Comparison of ENCODE assay signal across 1 cellular context in the genomic region with DNA sequence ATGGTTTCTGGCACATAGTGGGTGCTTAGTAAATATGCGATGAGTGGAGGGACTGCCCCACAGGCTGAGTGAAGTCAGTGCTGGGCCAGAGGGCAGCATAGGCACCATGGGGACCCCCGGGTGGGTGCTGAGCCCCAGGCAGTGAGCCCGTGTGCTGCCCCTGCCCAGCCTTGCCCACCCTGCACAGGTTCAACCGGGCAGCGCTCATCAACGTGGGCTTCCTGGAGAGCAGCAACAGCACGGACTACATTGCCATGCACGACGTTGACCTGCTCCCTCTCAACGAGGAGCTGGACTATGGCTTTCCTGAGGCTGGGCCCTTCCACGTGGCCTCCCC.
TF ChIP-seq lines count a peak whose summit lies in the region.

No MANE protein-coding gene starts in this region.

TF ChIP-seq in HepG2, 621 proteins besides CTCF, POLR2A, EP300 and RAD21:
- TF ChIP-seq, protein P1, sequence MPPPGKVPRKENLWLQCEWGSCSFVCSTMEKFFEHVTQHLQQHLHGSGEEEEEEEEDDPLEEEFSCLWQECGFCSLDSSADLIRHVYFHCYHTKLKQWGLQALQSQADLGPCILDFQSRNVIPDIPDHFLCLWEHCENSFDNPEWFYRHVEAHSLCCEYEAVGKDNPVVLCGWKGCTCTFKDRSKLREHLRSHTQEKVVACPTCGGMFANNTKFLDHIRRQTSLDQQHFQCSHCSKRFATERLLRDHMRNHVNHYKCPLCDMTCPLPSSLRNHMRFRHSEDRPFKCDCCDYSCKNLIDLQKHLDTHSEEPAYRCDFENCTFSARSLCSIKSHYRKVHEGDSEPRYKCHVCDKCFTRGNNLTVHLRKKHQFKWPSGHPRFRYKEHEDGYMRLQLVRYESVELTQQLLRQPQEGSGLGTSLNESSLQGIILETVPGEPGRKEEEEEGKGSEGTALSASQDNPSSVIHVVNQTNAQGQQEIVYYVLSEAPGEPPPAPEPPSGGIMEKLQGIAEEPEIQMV (CRISPR knock-in tag; IDR thresholded peaks at IDR 0.05; ENCODE audit: low read depth) = no peak
- TF ChIP-seq MIER3 (CRISPR knock-in tag; IDR thresholded peaks at IDR 0.05; ENCODE audit: borderline replicate concordance) (no peak), MAFF (IDR thresholded peaks at IDR 0.05; ENCODE audit: low read depth, low read length) (no peak), ZNF777 (CRISPR knock-in tag; IDR thresholded peaks at IDR 0.05) (no peak), ZNF138 (CRISPR knock-in tag; IDR thresholded peaks at IDR 0.05; ENCODE audit: low read depth) (no peak), AGO2 (optimal IDR thresholded peaks at IDR 0.05; ENCODE audit: low read depth, low read length) (peak; percentile 23), MXD4 (CRISPR knock-in tag; IDR thresholded peaks at IDR 0.05) (no peak), HOXA5 (CRISPR knock-in tag; IDR thresholded peaks at IDR 0.05) (no peak), HIVEP1 (CRISPR knock-in tag; IDR thresholded peaks at IDR 0.05) (0 out of 2 replicates have a peak, but pooled peaks have one; percentile 14), ARNT2 (CRISPR knock-in tag; IDR thresholded peaks at IDR 0.05; ENCODE audit: low read depth) (no peak), ZNF354B (CRISPR knock-in tag; IDR thresholded peaks at IDR 0.05) (no peak), MYC (CRISPR knock-in tag; IDR thresholded peaks at IDR 0.05; ENCODE audit: borderline replicate concordance) (peak; percentile 17; the same call in 1 of the 2 replicates), MED1 (CRISPR knock-in tag; IDR thresholded peaks at IDR 0.05) (no peak), ZIK1 (CRISPR knock-in tag; IDR thresholded peaks at IDR 0.05; ENCODE audit: borderline replicate concordance, low read depth) (no peak), ZNF160 (CRISPR knock-in tag; IDR thresholded peaks at IDR 0.05) (no peak), SIN3B (IDR thresholded peaks at IDR 0.05; ENCODE audit: low read length) (no peak), HMG20B (CRISPR knock-in tag; conservative IDR thresholded peaks at IDR 0.05) (no peak), GATAD1 (CRISPR knock-in tag; IDR thresholded peaks at IDR 0.05) (no peak), KMT2B (CRISPR knock-in tag; IDR thresholded peaks at IDR 0.05) (no peak), RXRA (CRISPR knock-in tag; IDR thresholded peaks at IDR 0.05) (no peak)
- TF ChIP-seq, protein P2, sequence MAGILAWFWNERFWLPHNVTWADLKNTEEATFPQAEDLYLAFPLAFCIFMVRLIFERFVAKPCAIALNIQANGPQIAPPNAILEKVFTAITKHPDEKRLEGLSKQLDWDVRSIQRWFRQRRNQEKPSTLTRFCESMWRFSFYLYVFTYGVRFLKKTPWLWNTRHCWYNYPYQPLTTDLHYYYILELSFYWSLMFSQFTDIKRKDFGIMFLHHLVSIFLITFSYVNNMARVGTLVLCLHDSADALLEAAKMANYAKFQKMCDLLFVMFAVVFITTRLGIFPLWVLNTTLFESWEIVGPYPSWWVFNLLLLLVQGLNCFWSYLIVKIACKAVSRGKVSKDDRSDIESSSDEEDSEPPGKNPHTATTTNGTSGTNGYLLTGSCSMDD (CRISPR knock-in tag; IDR thresholded peaks at IDR 0.05) = no peak
- TF ChIP-seq, protein P3, sequence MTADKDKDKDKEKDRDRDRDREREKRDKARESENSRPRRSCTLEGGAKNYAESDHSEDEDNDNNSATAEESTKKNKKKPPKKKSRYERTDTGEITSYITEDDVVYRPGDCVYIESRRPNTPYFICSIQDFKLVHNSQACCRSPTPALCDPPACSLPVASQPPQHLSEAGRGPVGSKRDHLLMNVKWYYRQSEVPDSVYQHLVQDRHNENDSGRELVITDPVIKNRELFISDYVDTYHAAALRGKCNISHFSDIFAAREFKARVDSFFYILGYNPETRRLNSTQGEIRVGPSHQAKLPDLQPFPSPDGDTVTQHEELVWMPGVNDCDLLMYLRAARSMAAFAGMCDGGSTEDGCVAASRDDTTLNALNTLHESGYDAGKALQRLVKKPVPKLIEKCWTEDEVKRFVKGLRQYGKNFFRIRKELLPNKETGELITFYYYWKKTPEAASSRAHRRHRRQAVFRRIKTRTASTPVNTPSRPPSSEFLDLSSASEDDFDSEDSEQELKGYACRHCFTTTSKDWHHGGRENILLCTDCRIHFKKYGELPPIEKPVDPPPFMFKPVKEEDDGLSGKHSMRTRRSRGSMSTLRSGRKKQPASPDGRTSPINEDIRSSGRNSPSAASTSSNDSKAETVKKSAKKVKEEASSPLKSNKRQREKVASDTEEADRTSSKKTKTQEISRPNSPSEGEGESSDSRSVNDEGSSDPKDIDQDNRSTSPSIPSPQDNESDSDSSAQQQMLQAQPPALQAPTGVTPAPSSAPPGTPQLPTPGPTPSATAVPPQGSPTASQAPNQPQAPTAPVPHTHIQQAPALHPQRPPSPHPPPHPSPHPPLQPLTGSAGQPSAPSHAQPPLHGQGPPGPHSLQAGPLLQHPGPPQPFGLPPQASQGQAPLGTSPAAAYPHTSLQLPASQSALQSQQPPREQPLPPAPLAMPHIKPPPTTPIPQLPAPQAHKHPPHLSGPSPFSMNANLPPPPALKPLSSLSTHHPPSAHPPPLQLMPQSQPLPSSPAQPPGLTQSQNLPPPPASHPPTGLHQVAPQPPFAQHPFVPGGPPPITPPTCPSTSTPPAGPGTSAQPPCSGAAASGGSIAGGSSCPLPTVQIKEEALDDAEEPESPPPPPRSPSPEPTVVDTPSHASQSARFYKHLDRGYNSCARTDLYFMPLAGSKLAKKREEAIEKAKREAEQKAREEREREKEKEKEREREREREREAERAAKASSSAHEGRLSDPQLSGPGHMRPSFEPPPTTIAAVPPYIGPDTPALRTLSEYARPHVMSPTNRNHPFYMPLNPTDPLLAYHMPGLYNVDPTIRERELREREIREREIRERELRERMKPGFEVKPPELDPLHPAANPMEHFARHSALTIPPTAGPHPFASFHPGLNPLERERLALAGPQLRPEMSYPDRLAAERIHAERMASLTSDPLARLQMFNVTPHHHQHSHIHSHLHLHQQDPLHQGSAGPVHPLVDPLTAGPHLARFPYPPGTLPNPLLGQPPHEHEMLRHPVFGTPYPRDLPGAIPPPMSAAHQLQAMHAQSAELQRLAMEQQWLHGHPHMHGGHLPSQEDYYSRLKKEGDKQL (CRISPR knock-in tag; IDR thresholded peaks at IDR 0.05; ENCODE audit: low read depth) = no peak
TF ChIP-seq in HepG2: peak in this region for 3.
